In genomic region chr7:106736508-106737201, GRCh38 we compare ENCODE assay signal across 8 cellular contexts.
DNase-seq lines count a peak whose midpoint lies in the region; ATAC-seq and TF ChIP-seq lines count a peak whose summit lies in the region.

No MANE protein-coding gene starts in this region.

- H3K79me1 ChIP-seq in H9 (ENCODE audit: insufficient read depth, low read depth, low read length, poor library complexity, severe bottlenecking) = no peaks in the 10 kb centered on the region

- H2BK12ac ChIP-seq in H9 (ENCODE audit: insufficient read length, low read depth, low read length) = no peak overlapping the region

- no peaks in the 10 kb centered on the region for H3K36me3 ChIP-seq in right lobe of liver
- H3K36me3 ChIP-seq in thoracic aorta = no peaks in the 10 kb centered on the region

- CTCF ChIA-PET in T-cell (lab: Charles Lee) = interaction anchor here (0.6 to 2.5 kb wide), 14 partner anchors 17 to 852 kb away, joined by 3 to 23 read pairs (median 5); partner anchors contain the start of gene CCDC71L (in 2 of the 2)

- no peak overlapping the region for H2BK15ac ChIP-seq in H9 (ENCODE audit: low read depth, low read length)

- TF ChIP-seq CTCF in H9 (conservative IDR thresholded peaks at IDR 0.05) (peak; percentile 77), LNCaP clone FGC (IDR thresholded peaks at IDR 0.05; ENCODE audit: control insufficient read depth, extremely low read depth, insufficient read depth) (peak; percentile 70), cardiac fibroblast (IDR thresholded peaks at IDR 0.05; ENCODE audit: low read depth, low read length) (peak; percentile 82), right lobe of liver (IDR thresholded peaks at IDR 0.05) (peak; percentile 76 to 90 (median 80)), thoracic aorta (IDR thresholded peaks at IDR 0.05) (peak; percentile 35)

- H3K4me3 ChIP-seq in LNCaP clone FGC (ENCODE audit: low read depth, low read length) (no peak overlapping the region), cardiac fibroblast (replicated peaks in 1 of 2; ENCODE audit: low read depth in 2 of 2, low read length in 2 of 2) (peak overlapping the region in 1 of 2 donors; percentile 24), right lobe of liver (peak overlapping the region in 1 of 3 donors; percentile 2), thoracic aorta (no peak overlapping the region)

- no peak overlapping the region for H2AK5ac ChIP-seq in H9 (ENCODE audit: insufficient read length, low read length)

- peak; percentile 84 to 95 (median 93) for ATAC-seq in T-cell (replicated peaks in 1 of 4)
- ATAC-seq in right lobe of liver = peak; percentile 99 to 100 (median 100)
- peak; percentile 48 for ATAC-seq in thoracic aorta (ENCODE audit: insufficient number of reproducible peaks, low FRiP score, low read depth)

- no peak overlapping the region for H4K8ac ChIP-seq in H9 (replicated peaks; ENCODE audit: insufficient read length, low read depth, low read length)

- peaks cover 6 to 10% of the 10 kb centered on the region in 2 experiments; a peak in 4 of 5 replicates for H3K9me3 Mint-ChIP-seq in H9
- no peaks in the 10 kb centered on the region for H3K9me3 Mint-ChIP-seq in T-cell

- H3K27ac ChIP-seq in H9 (ENCODE audit: insufficient read length, low read depth, low read length) (peak overlapping the region; percentile 12), right lobe of liver (peak overlapping the region; percentile 21 to 75 (median 39)), thoracic aorta (no peak overlapping the region)

- no peak overlapping the region for H2BK20ac ChIP-seq in H9 (ENCODE audit: low read depth, low read length, poor library complexity, severe bottlenecking)

- no peak for TF ChIP-seq POLR2A in right lobe of liver (IDR thresholded peaks at IDR 0.05)

- H3K4ac ChIP-seq in H9 (ENCODE audit: low read depth, low read length) = no peak overlapping the region

- POLR2A ChIA-PET in T-cell (lab: Charles Lee) = interaction anchor here in 1 of 2 donors (0.5 to 0.8 kb wide), 2 partner anchors 25 to 80 kb away, joined by 3 read pairs; no protein-coding TSS in a partner anchor

- no peak overlapping the region for H4K5ac ChIP-seq in H9 (ENCODE audit: insufficient read length, low read depth, low read length)

- H3K9me3 ChIP-seq in H9 (ENCODE audit: control insufficient read depth, low read depth, low read length) (no peaks in the 10 kb centered on the region), right lobe of liver (no peaks in the 10 kb centered on the region), thoracic aorta (no peaks in the 10 kb centered on the region)

- H3K27me3 Mint-ChIP-seq in H9 (ENCODE audit: low read depth) (no peaks in the 10 kb centered on the region; the same call in 1 of the 2 replicates), T-cell (no peaks in the 10 kb centered on the region)

- H4K20me1 ChIP-seq in H9 (ENCODE audit: control insufficient read depth, insufficient read depth, insufficient read length) = no peaks in the 10 kb centered on the region

- peaks cover 12 to 14% of the 10 kb centered on the region in 2 experiments for H3K4me1 Mint-ChIP-seq in H9
- H3K4me1 Mint-ChIP-seq in T-cell = peaks cover 15 to 17% (median 17%) of the 10 kb centered on the region in 3 donors

- intact Hi-C loops in right lobe of liver (cut with DNase I) = loop anchor here in 1 of 2 donors (10.0 kb wide), 1 partner anchor 72 kb away; the partner anchor contains the start of gene CCDC71L

- no peak overlapping the region for H3K4me3 Mint-ChIP-seq in H9
- H3K4me3 Mint-ChIP-seq in T-cell = no peak overlapping the region

- H3K18ac ChIP-seq in H9 (ENCODE audit: insufficient read length, low read depth, low read length) = peak overlapping the region; percentile 39

- no peak overlapping the region for H3K14ac ChIP-seq in H9 (ENCODE audit: insufficient read depth, low read length)

- H3K9ac ChIP-seq in H9 (ENCODE audit: extremely low read depth, insufficient read length, low read length) = no peak overlapping the region

- no peaks in the 10 kb centered on the region for H3K23me2 ChIP-seq in H9 (ENCODE audit: insufficient read length, low read depth, low read length, poor library complexity, severe bottlenecking)

- WGBS in H9 (ENCODE audit: extremely low coverage, insufficient read length, low lambda C conversion rate) = no CpG with 5 or more reads among the region's 5 CpGs
- 20% methylated on average over 5 of the region's 5 CpGs for WGBS in right lobe of liver (ENCODE audit: insufficient coverage, low coverage, low lambda C conversion rate, missing lambda C conversion rate)

- H2BK5ac ChIP-seq in H9 (ENCODE audit: insufficient read length, low read length) = no peak overlapping the region

- H3K79me2 ChIP-seq in H9 (ENCODE audit: insufficient read depth, low read length) = no peaks in the 10 kb centered on the region

- H3K4me2 ChIP-seq in H9 (ENCODE audit: insufficient read depth, insufficient read length, low read length) = no peak overlapping the region

- H3K27me3 ChIP-seq in H9 (ENCODE audit: insufficient read depth, low read length) (no peaks in the 10 kb centered on the region), right lobe of liver (no peaks in the 10 kb centered on the region), thoracic aorta (replicated peaks; ENCODE audit: insufficient read depth) (no peaks in the 10 kb centered on the region)

- peaks cover 3% of the 10 kb centered on the region; the same call in 1 of the 2 replicates for H3K4me1 ChIP-seq in H9 (ENCODE audit: insufficient read depth, low read length)
- no peaks in the 10 kb centered on the region for H3K4me1 ChIP-seq in right lobe of liver
- peaks cover 10 to 26% of the 10 kb centered on the region in 2 donors for H3K4me1 ChIP-seq in thoracic aorta (ENCODE audit: control insufficient read depth in 1 of 2, low read depth in 2 of 2)

- H3K36me3 Mint-ChIP-seq in H9 (ENCODE audit: insufficient read depth in 1 of 3, low read depth in 3 of 3) (peaks cover 0 to 8% (median 3%) of the 10 kb centered on the region in 3 experiments; a peak in 2 of 7 replicates), T-cell (no peaks in the 10 kb centered on the region)

- no peak overlapping the region for H3K23ac ChIP-seq in H9 (ENCODE audit: insufficient read length, low read depth, low read length)

- H4K91ac ChIP-seq in H9 (ENCODE audit: insufficient read length, low read depth, low read length) = no peak overlapping the region

- peak overlapping the region; percentile 12 for H2AFZ ChIP-seq in H9 (ENCODE audit: low read length)

- DNase-seq in activated T-cell treated with anti-CD3 and anti-CD28 coated beads for 24 hours (ENCODE audit: low read depth) (peak; percentile 45), H9 (peak; percentile 66), LNCaP clone FGC (ENCODE audit: low read depth) (peak; percentile 32), T-cell (peak in 23 of 34 experiments; percentile 2 to 41 (median 15)), cardiac fibroblast (ENCODE audit: low read depth in 2 of 2) (peak; percentile 90), right lobe of liver (peak in 1 of 3 donors; percentile 57), thoracic aorta (ENCODE audit: low spot score) (no peak)
- DNase-seq in activated T-cell treated with anti-CD3 and anti-CD28 coated beads, Interleukin-2, amount 50 U/mL, for 1 hour = no peak

- peak overlapping the region; percentile 60 to 77 (median 71) for H3K27ac Mint-ChIP-seq in H9
- peak overlapping the region; percentile 10 to 68 for H3K27ac Mint-ChIP-seq in T-cell

- no peak overlapping the region for H2BK120ac ChIP-seq in H9 (ENCODE audit: low read depth, low read length, poor library complexity, severe bottlenecking)

- H3T11ph ChIP-seq in H9 (ENCODE audit: low read length) = no peak overlapping the region

- no peak overlapping the region for H3K56ac ChIP-seq in H9 (ENCODE audit: insufficient read length, low read depth, low read length)

Comparison
In these comparisons a context has a peak if more than half of its experiments do, and no peak if none do; other contexts are left out.
1. DNase-seq: peak in activated T-cell treated with anti-CD3 and anti-CD28 coated beads for 24 hours (single experiment), H9 (single experiment), LNCaP clone FGC (single experiment), T-cell (23 of 34) and cardiac fibroblast (2 of 2); none in activated T-cell treated with anti-CD3 and anti-CD28 coated beads, Interleukin-2, amount 50 U/mL, for 1 hour (single experiment) and thoracic aorta (single experiment).
2. H3K27ac ChIP-seq: peak in H9 (single experiment) and right lobe of liver (3 of 3); none in thoracic aorta (0 of 2).
3. ATAC-seq: peak in every context shown above with its lines; median percentile 100 in right lobe of liver; 93 in T-cell; 48 in thoracic aorta.
4. Peak in every context shown above with its lines, with median percentiles within 50 percentile points of each other: CTCF ChIP-seq.